In genomic region chr1:156433602-156434001, GRCh38 we compare ENCODE assay signal across 27 cellular contexts.
DNase-seq lines count a peak whose midpoint lies in the region; ATAC-seq and TF ChIP-seq lines count a peak whose summit lies in the region.
"Had no signal": no experiment of that assay in that cellular context is flagged by ENCODE, and none has a peak within 500 bp of the region (broad histone marks: within the 10 kb centered on the region; RNA-seq: fewer than 3 reads in every experiment).

No MANE protein-coding gene starts in this region.

- WGBS in esophagus muscularis mucosa, result 88% methylated on average over 1 of the region's 1 CpG

- H3K36me3 ChIP-seq in BE2C (no peaks in the 10 kb centered on the region), esophagus muscularis mucosa (no peaks in the 10 kb centered on the region)
- H3K36me3 ChIP-seq: esophagus squamous epithelium, left lung, neutrophil, prostate gland, upper lobe of left lung had no signal

- H3K9me3 Mint-ChIP-seq in activated naive CD8-positive, alpha-beta T cell treated with anti-CD3 and anti-CD28 coated beads, Interleukin-2, amount 50 U/mL, for 24 hours, result no peaks in the 10 kb centered on the region
- H3K9me3 Mint-ChIP-seq in activated naive CD8-positive, alpha-beta T cell treated with anti-CD3 and anti-CD28 coated beads for 36 hours, result no peaks in the 10 kb centered on the region
- H3K9me3 Mint-ChIP-seq: effector memory CD8-positive, alpha-beta T cell had no signal

- no peak for TF ChIP-seq POLR2A in esophagus muscularis mucosa (IDR thresholded peaks at IDR 0.05; ENCODE audit: low read depth)

- H3K27me3 Mint-ChIP-seq in activated naive CD8-positive, alpha-beta T cell treated with anti-CD3 and anti-CD28 coated beads, Interleukin-2, amount 50 U/mL, for 24 hours, result peaks cover 90% of the 10 kb centered on the region
- peaks cover 95% of the 10 kb centered on the region for H3K27me3 Mint-ChIP-seq in activated naive CD8-positive, alpha-beta T cell treated with anti-CD3 and anti-CD28 coated beads for 36 hours

- H3K4me1 ChIP-seq in BE2C, result no peaks in the 10 kb centered on the region
- H3K4me1 ChIP-seq in esophagus muscularis mucosa, result peaks cover 16 to 23% (median 20%) of the 10 kb centered on the region in 4 donors

- no peak overlapping the region for H3K27ac Mint-ChIP-seq in activated naive CD8-positive, alpha-beta T cell treated with anti-CD3 and anti-CD28 coated beads, Interleukin-2, amount 50 U/mL, for 24 hours
- no peak overlapping the region for H3K27ac Mint-ChIP-seq in activated naive CD8-positive, alpha-beta T cell treated with anti-CD3 and anti-CD28 coated beads for 36 hours
- H3K27ac Mint-ChIP-seq: effector memory CD8-positive, alpha-beta T cell; immature natural killer cell had no signal

- intact Hi-C loops in esophagus muscularis mucosa (cut with DNase I), result no loop called here

- H3K4me3 Mint-ChIP-seq in activated naive CD8-positive, alpha-beta T cell treated with anti-CD3 and anti-CD28 coated beads, Interleukin-2, amount 50 U/mL, for 24 hours, result no peak overlapping the region
- no peak overlapping the region for H3K4me3 Mint-ChIP-seq in activated naive CD8-positive, alpha-beta T cell treated with anti-CD3 and anti-CD28 coated beads for 36 hours
- H3K4me3 Mint-ChIP-seq: effector memory CD8-positive, alpha-beta T cell; immature natural killer cell had no signal

- TF ChIP-seq CTCF in BE2C (IDR thresholded peaks at IDR 0.05; ENCODE audit: low read depth, low read length) (no peak), esophagus muscularis mucosa (IDR thresholded peaks at IDR 0.05) (no peak)

- no peak for DNase-seq in activated naive CD8-positive, alpha-beta T cell treated with anti-CD3 and anti-CD28 coated beads, Interleukin-2, amount 50 U/mL, for 24 hours
- DNase-seq in activated naive CD8-positive, alpha-beta T cell treated with anti-CD3 and anti-CD28 coated beads for 36 hours, result no peak
- DNase-seq in BE2C (no peak), esophagus muscularis mucosa (ENCODE audit: extremely low spot score) (no peak), NCI-H2227 treated with DMSO at 0.1 percent for 48 hours (lab: John Stamatoyannopoulos, UW) (no peak)
- DNase-seq: activated CD4-positive, alpha-beta T cell treated with anti-CD3 and anti-CD28 coated beads, Interleukin-2, amount 50 U/mL, for 1 hour; activated CD8-positive, alpha-beta memory T cell treated with anti-CD3 and anti-CD28 coated beads, Interleukin-2, amount 50 U/mL, for 4 hours; activated gamma-delta T cell; DMS79; effector memory CD8-positive, alpha-beta T cell; esophagus squamous epithelium; GF-D8; immature natural killer cell; left lung; mesendoderm; NCI-H1417; NCI-H446; OCI-M1; upper lobe of left lung had no signal

- H3K4me3 ChIP-seq in BE2C (ENCODE audit: low read depth, low read length) (no peak overlapping the region), esophagus muscularis mucosa (no peak overlapping the region)
- H3K4me3 ChIP-seq: esophagus squamous epithelium, hepatocyte, left lung, prostate gland, upper lobe of left lung had no signal

- no peaks in the 10 kb centered on the region for H3K9me3 ChIP-seq in BE2C
- H3K9me3 ChIP-seq in esophagus muscularis mucosa, result no peaks in the 10 kb centered on the region
- H3K9me3 ChIP-seq: esophagus squamous epithelium, left lung, neutrophil, prostate gland, upper lobe of left lung had no signal

- peaks cover 2% of the 10 kb centered on the region for H3K36me3 Mint-ChIP-seq in activated naive CD8-positive, alpha-beta T cell treated with anti-CD3 and anti-CD28 coated beads, Interleukin-2, amount 50 U/mL, for 24 hours (ENCODE audit: low read depth)
- peaks cover 8% of the 10 kb centered on the region for H3K36me3 Mint-ChIP-seq in activated naive CD8-positive, alpha-beta T cell treated with anti-CD3 and anti-CD28 coated beads for 36 hours

- peak; percentile 42 for ATAC-seq in activated naive CD8-positive, alpha-beta T cell treated with anti-CD3 and anti-CD28 coated beads, Interleukin-2, amount 50 U/mL, for 24 hours
- ATAC-seq in HG02798 (IDR thresholded peaks at IDR 0.05; ENCODE audit: poor library complexity, unreplicated experiment) (peak; percentile 56), GM21515 (IDR thresholded peaks at IDR 0.05; ENCODE audit: unreplicated experiment) (no peak)
- ATAC-seq: effector memory CD8-positive, alpha-beta T cell; HCT116; left lung; SK-N-SH treated with all-trans-retinoic acid at 6 μM for 48 hours had no signal

- H3K27ac ChIP-seq in cingulate gyrus (ENCODE audit: low read depth, low read length) (peak overlapping the region; percentile 87), esophagus muscularis mucosa (replicated peaks in 1 of 4) (no peak overlapping the region)
- H3K27ac ChIP-seq: esophagus squamous epithelium, hepatocyte, left lung, neutrophil, prostate gland, upper lobe of left lung had no signal

- peaks cover 44% of the 10 kb centered on the region for H3K4me1 Mint-ChIP-seq in activated naive CD8-positive, alpha-beta T cell treated with anti-CD3 and anti-CD28 coated beads, Interleukin-2, amount 50 U/mL, for 24 hours
- H3K4me1 Mint-ChIP-seq in activated naive CD8-positive, alpha-beta T cell treated with anti-CD3 and anti-CD28 coated beads for 36 hours, result peaks cover 55% of the 10 kb centered on the region

- TF ChIP-seq EP300 in esophagus muscularis mucosa (IDR thresholded peaks at IDR 0.05), result no peak

- H3K27me3 ChIP-seq in BE2C, result peaks cover 56% of the 10 kb centered on the region
- H3K27me3 ChIP-seq in esophagus muscularis mucosa, result peaks cover 15 to 100% (median 80%) of the 10 kb centered on the region in 4 donors
